ENCODE assay signal across 29 cellular contexts in the genomic region with DNA sequence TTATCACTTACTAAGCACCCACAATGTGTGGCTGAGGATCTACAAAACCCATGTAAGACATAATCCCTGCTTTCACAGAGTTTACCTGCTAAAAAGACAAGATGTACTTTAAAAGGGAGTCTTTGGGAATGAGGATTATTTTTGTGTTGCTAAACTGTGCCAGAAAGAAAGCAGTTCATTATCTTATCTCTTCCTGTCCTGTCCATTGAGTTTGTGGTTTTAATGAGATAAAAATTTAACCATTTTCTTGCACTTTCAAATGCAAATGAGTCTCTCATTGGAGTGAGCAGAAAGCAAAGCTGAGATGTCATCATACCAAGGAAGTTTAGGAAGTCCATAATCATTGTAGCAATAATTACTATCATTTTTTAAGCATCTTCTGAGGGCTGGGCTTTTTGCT.
"Had no signal": no experiment of that assay in that cellular context is flagged by ENCODE, and none has a peak within 500 bp of the region (broad histone marks: within the 10 kb centered on the region; RNA-seq: fewer than 3 reads in every experiment).

No MANE protein-coding gene starts in this region.

- H3K27me3 ChIP-seq: adrenal gland, body of pancreas, Peyer's patch, SJCRH30 had no signal

- H3K27ac ChIP-seq: body of pancreas, Peyer's patch, RWPE1, SJCRH30 had no signal

- H3K36me3 Mint-ChIP-seq: activated naive CD8-positive, alpha-beta T cell treated with anti-CD3 and anti-CD28 coated beads, Interleukin-2, amount 10 ng/mL, durations not matched to agents 7 days and 5 days; WTC11 had no signal

- H3K9me3 ChIP-seq: adrenal gland, body of pancreas, Peyer's patch, SJCRH30, SK-N-SH had no signal

- H3K4me3 Mint-ChIP-seq: activated CD8-positive, alpha-beta T cell treated with anti-CD3 and anti-CD28 coated beads, Interleukin-2, amount 10 ng/mL, durations not matched to agents 7 days and 5 days; activated naive CD8-positive, alpha-beta T cell treated with anti-CD3 and anti-CD28 coated beads, Interleukin-2, amount 10 ng/mL, durations not matched to agents 7 days and 5 days; WTC11 had no signal

- H3K27me3 Mint-ChIP-seq: activated naive CD8-positive, alpha-beta T cell treated with anti-CD3 and anti-CD28 coated beads, Interleukin-2, amount 10 ng/mL, durations not matched to agents 7 days and 5 days had no signal

- H3K4me1 ChIP-seq: body of pancreas, Peyer's patch had no signal

- H3K27ac Mint-ChIP-seq: activated CD8-positive, alpha-beta T cell treated with anti-CD3 and anti-CD28 coated beads, Interleukin-2, amount 10 ng/mL, durations not matched to agents 7 days and 5 days; activated naive CD8-positive, alpha-beta T cell treated with anti-CD3 and anti-CD28 coated beads, Interleukin-2, amount 10 ng/mL, durations not matched to agents 7 days and 5 days; WTC11 had no signal

- H3K4me3 ChIP-seq: adrenal gland, body of pancreas, Peyer's patch, SJCRH30 had no signal

- H3K36me3 ChIP-seq: adrenal gland, Peyer's patch, SJCRH30 had no signal

- ATAC-seq: activated CD8-positive, alpha-beta T cell treated with anti-CD3 and anti-CD28 coated beads, Interleukin-2, amount 10 ng/mL, durations not matched to agents 7 days and 5 days; body of pancreas; WTC11 had no signal

- H3K4me2 ChIP-seq: SK-N-SH had no signal

- DNase-seq: activated CD4-positive, alpha-beta T cell treated with anti-CD3 and anti-CD28 coated beads for 48 hours; activated CD4-positive, alpha-beta T cell treated with anti-CD3 and anti-CD28 coated beads, Interleukin-2, amount 50 U/mL, for 4 hours; activated CD4-positive, CD25-positive, alpha-beta regulatory T cell treated with anti-CD3 and anti-CD28 coated beads, Interleukin-2, amount 50 U/mL, for 72 hours; activated CD8-positive, alpha-beta memory T cell treated with anti-CD3 and anti-CD28 coated beads, Interleukin-2, amount 50 U/mL, for 48 hours; activated CD8-positive, alpha-beta T cell treated with anti-CD3 and anti-CD28 coated beads, Interleukin-2, amount 10 ng/mL, durations not matched to agents 7 days and 5 days; activated naive CD4-positive, alpha-beta T cell treated with anti-CD3 and anti-CD28 coated beads, Interleukin-2, amount 50 U/mL, for 16 hours; activated naive CD8-positive, alpha-beta T cell treated with anti-CD3 and anti-CD28 coated beads, Interleukin-2, amount 10 ng/mL, durations not matched to agents 7 days and 5 days; activated T-cell treated with anti-CD3 and anti-CD28 coated beads, Interleukin-2, amount 50 U/mL, for 1 hour; adrenal gland; aorta; body of pancreas; IMR-90; KG1; NCI-H1092 treated with DMSO at 0.1 percent for 48 hours; NCI-H1417 treated with DMSO at 0.1 percent for 48 hours; NCI-H1694; NCI-H2029 treated with DMSO at 0.1 percent for 48 hours; NCI-H345; NCI-H510A; NCI-H526 treated with DMSO at 0.1 percent for 48 hours; NCI-H82; Peyer's patch; Right ventricle myocardium superior; SJCRH30; SK-N-SH; T-helper 1 cell had no signal

- FAIRE-seq: bronchial epithelial cell had no signal

- H3K4me1 Mint-ChIP-seq: activated naive CD8-positive, alpha-beta T cell treated with anti-CD3 and anti-CD28 coated beads, Interleukin-2, amount 10 ng/mL, durations not matched to agents 7 days and 5 days had no signal

- H3K9ac ChIP-seq: SK-N-SH had no signal
